In the genomic region with DNA sequence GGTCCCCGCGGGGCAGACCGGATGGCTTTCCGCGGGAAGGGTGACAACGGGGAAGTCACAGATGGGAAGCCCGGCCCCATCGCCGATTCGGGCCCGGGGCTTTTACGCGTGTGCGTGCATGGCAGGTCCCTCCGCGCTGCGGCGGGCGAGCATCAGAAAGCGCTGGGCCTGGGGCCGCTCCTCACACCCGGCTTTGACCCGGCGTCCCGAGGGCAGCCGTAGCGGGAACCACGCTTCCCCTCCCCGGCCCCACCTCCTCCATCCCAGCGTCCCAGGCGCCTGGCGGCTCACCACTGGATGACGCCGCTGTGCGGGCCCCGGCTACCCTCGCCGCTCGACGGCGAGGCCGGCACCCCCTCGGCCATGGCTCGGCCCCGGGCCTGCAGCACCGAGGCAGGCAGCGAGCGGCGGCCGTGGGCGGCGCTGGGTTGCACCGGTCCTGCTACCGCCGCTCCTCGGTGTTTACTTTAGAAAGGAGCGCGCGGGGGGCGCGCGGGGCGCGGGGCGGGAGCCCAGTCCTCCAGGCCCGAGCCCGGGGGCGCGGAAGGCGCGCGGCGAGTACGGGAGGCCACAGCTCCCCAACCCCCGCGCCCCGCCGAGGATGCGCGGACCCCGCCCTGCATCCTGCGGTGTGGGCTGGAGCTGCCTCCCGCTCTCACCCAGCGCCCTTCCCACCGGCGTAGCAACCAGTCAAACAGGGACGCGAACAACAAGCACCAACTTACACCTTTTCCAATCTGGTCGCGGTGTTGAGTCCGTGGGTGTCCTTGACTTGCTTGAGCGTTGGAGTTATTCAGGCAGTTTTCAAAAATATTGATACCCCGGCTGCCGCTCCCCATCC, we compare ENCODE assay signal across 8 cellular contexts. TPM values are rescaled to one million over a fixed set of nuclear protein-coding genes. Genes with fewer than 3 reads are reported as not detected.
A peak's percentile ranks its signal among the peaks of the same experiment; 100 is the strongest.
DNase-seq lines count a peak whose midpoint lies in the region; ATAC-seq, FAIRE-seq and TF ChIP-seq lines count a peak whose summit lies in the region.

No MANE protein-coding gene starts in this region.

- H3K27me3 Mint-ChIP-seq in memory B cell = peaks cover 12% of the 10 kb centered on the region

- H3K36me3 ChIP-seq in effector memory CD4-positive, alpha-beta T cell (ENCODE audit: control insufficient read depth, insufficient read depth, low read length) = no peaks in the 10 kb centered on the region

- no peak for TF ChIP-seq RAD21 in A549 (conservative IDR thresholded peaks at IDR 0.05 in 1 of 2, IDR thresholded peaks at IDR 0.05 in 1 of 2)

- no peak for TF ChIP-seq EP300 in A549 (IDR thresholded peaks at IDR 0.05)

- 80% methylated on average over 53 of the region's 94 CpGs for WGBS in A549 (ENCODE audit: missing lambda C conversion rate)

- no peaks in the 10 kb centered on the region for H3K4me1 ChIP-seq in A549
- H3K4me1 ChIP-seq in effector memory CD4-positive, alpha-beta T cell (ENCODE audit: control insufficient read depth, insufficient read depth, low read length, poor library complexity, severe bottlenecking) = peaks cover 6% of the 10 kb centered on the region

- no peaks in the 10 kb centered on the region for H3K27me3 ChIP-seq in effector memory CD4-positive, alpha-beta T cell (replicated peaks; ENCODE audit: control insufficient read depth, insufficient read depth, low read length, poor library complexity, severe bottlenecking)

- no peak overlapping the region for H3K27ac Mint-ChIP-seq in memory B cell

- FAIRE-seq in A549 (lab: Jason Lieb, UNC) = no peak

- H3K4me3 ChIP-seq in A549 = no peak overlapping the region
- H3K4me3 ChIP-seq in HFF-Myc (replicated peaks; ENCODE audit: low read depth, low read length) = peak overlapping the region; percentile 66
- peak overlapping the region; percentile 60 for H3K4me3 ChIP-seq in effector memory CD4-positive, alpha-beta T cell (ENCODE audit: insufficient read depth, low read depth, low read length, poor library complexity, severe bottlenecking)

- H3K4me3 Mint-ChIP-seq in memory B cell = peak overlapping the region; percentile 75

- no peaks in the 10 kb centered on the region for H3K36me3 Mint-ChIP-seq in memory B cell

- no peak for TF ChIP-seq POLR2A in A549 (IDR thresholded peaks at IDR 0.05; ENCODE audit: low read length)

- DNase-seq in A549 (ENCODE audit: low read depth in 1 of 2, low spot score in 1 of 2) (no peak), HFF-Myc (ENCODE audit: extremely low read depth, low read depth) (no peak), memory B cell (ENCODE audit: low spot score in 2 of 2) (peak; percentile 11 to 22), NCI-H187 (lab: John Stamatoyannopoulos, UW) (no peak)
- DNase-seq in activated CD4-positive, alpha-beta T cell treated with anti-CD3 and anti-CD28 coated beads for 48 hours = peak; percentile 53
- no peak for DNase-seq in effector memory CD4-positive, alpha-beta T cell
- DNase-seq in stimulated activated CD8-positive, alpha-beta memory T cell treated with anti-CD3 and anti-CD28 coated beads, Interleukin-2, amount 100 ng/mL, for 48 hours (ENCODE audit: low read depth in 2 of 2) = peak; percentile 19 to 21

- peak in 1 of 2 experiments; percentile 40; a peak in 3 of 6 replicates for ATAC-seq in A549
- ATAC-seq in memory B cell (ENCODE audit: low read depth) = peak; percentile 71
- no peak for ATAC-seq in GM18520 (IDR thresholded peaks at IDR 0.05; ENCODE audit: unreplicated experiment)

- no peaks in the 10 kb centered on the region for H3K9me3 ChIP-seq in A549
- no peaks in the 10 kb centered on the region for H3K9me3 ChIP-seq in effector memory CD4-positive, alpha-beta T cell (ENCODE audit: control insufficient read depth, low read length)

- TF ChIP-seq CTCF in A549 (IDR thresholded peaks at IDR 0.05) = no peak
- TF ChIP-seq CTCF in HFF-Myc (IDR thresholded peaks at IDR 0.05; ENCODE audit: low read depth, low read length, missing control alignments) = no peak

- H3K9me3 Mint-ChIP-seq in memory B cell = no peaks in the 10 kb centered on the region

- POLR2A ChIA-PET in A549 (lab: Yijun Ruan, JAX) = no interaction called here

- 0 out of 3 replicates have a peak overlapping the region, but pooled peaks have one; percentile 12 for H3K4me2 ChIP-seq in A549

- no peak overlapping the region for H3K27ac ChIP-seq in A549
- no peak overlapping the region for H3K27ac ChIP-seq in effector memory CD4-positive, alpha-beta T cell (ENCODE audit: insufficient read depth, low read length, poor library complexity, severe bottlenecking)

- H3K4me1 Mint-ChIP-seq in memory B cell = peaks cover 2% of the 10 kb centered on the region

- CTCF ChIA-PET in A549 (lab: Yijun Ruan, JAX) = no interaction called here

TF ChIP-seq in A549, 52 proteins besides CTCF, POLR2A, EP300 and RAD21:
- TF ChIP-seq EHF (CRISPR knock-in tag; IDR thresholded peaks at IDR 0.05) (no peak), SREBF2 (IDR thresholded peaks at IDR 0.05) (no peak), MYC (IDR thresholded peaks at IDR 0.05; ENCODE audit: borderline replicate concordance, low read length) (no peak), JUNB (IDR thresholded peaks at IDR 0.05) (no peak), ZFP36 (IDR thresholded peaks at IDR 0.05; ENCODE audit: borderline replicate concordance, partially characterized antibody) (no peak), ESRRA (IDR thresholded peaks at IDR 0.05; ENCODE audit: borderline replicate concordance, low read length) (no peak), RARB (CRISPR knock-in tag; IDR thresholded peaks at IDR 0.05) (no peak), HEYL (CRISPR knock-in tag; IDR thresholded peaks at IDR 0.05) (no peak), RNF2 (IDR thresholded peaks at IDR 0.05; ENCODE audit: borderline replicate concordance, low read depth) (no peak)
- TF ChIP-seq, protein P1, sequence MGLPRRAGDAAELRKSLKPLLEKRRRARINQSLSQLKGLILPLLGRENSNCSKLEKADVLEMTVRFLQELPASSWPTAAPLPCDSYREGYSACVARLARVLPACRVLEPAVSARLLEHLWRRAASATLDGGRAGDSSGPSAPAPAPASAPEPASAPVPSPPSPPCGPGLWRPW (IDR thresholded peaks at IDR 0.05) = no peak
- TF ChIP-seq, protein P2, sequence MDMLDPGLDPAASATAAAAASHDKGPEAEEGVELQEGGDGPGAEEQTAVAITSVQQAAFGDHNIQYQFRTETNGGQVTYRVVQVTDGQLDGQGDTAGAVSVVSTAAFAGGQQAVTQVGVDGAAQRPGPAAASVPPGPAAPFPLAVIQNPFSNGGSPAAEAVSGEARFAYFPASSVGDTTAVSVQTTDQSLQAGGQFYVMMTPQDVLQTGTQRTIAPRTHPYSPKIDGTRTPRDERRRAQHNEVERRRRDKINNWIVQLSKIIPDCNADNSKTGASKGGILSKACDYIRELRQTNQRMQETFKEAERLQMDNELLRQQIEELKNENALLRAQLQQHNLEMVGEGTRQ (IDR thresholded peaks at IDR 0.05) = no peak

RNA-seq across cellular contexts. Expression of a gene that starts 0.8 kb away (rescaled TPM):
- polyA plus RNA-seq in A549 (2011; rRNA removed) (not detected in 2 replicates), A549 (2017; fragmentation: RNase III; extraction: RNeasy Plus Mini Kit Qiagen cat#74134 plus additional on column Dnase treatment) (not detected in 3 replicates)
- polyA plus RNA-seq in A549 (2012; cell fraction: cytosol; rRNA removed) = not detected in 2 replicates
- not detected in 2 replicates for polyA plus RNA-seq in A549 (2012; cell fraction: nucleus; rRNA removed)
- not detected in 2 replicates for polyA minus RNA-seq in A549 (2011; rRNA and poly(A)+ RNA removed)

Comparison
In these comparisons a context has a peak if more than half of its experiments do, and no peak if none do; other contexts are left out.
1. DNase-seq: peak in activated CD4-positive, alpha-beta T cell treated with anti-CD3 and anti-CD28 coated beads for 48 hours (single experiment), memory B cell (2 of 2) and stimulated activated CD8-positive, alpha-beta memory T cell treated with anti-CD3 and anti-CD28 coated beads, Interleukin-2, amount 100 ng/mL, for 48 hours (2 of 2); none in A549 (0 of 2), HFF-Myc (single experiment), effector memory CD4-positive, alpha-beta T cell (0 of 3) and NCI-H187 (0 of 2).